Comparison of ENCODE assay signal across 10 cellular contexts in the genomic region with DNA sequence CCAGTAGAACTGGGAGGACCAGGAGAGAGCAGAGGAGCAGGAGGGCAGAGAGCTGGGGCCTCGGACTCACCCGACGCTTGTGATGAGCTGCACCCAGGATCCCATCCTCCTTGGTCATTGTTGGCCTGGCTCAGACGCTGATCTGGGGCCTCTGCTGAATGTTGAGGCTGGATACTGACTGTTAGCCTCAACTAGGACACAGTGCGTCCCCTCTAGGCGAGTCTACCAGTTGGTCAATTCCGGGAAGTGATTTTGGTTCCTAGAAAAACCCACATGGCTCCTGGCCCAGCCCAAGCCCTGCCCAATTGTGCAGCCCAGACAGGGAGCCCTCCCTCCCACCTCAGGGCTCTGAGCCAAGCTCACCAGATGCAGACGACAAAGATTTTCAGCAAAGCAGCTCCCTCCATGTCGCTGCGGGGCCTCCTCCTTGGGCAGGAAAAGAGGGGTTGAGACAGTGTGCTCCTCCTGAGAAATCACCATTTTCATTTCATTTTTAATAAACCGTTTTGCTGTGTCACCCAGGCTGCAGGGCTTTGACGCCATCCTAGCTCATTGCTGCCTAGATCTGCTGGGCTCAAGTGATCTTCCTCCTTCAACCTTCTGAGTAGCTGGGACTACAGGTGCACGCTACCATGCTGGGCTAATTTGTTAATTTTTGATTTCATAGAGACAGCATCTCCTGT. TPM values are rescaled to one million over a fixed set of nuclear protein-coding genes. Genes with fewer than 3 reads are reported as not detected.
DNase-seq lines count a peak whose midpoint lies in the region; ATAC-seq, FAIRE-seq and TF ChIP-seq lines count a peak whose summit lies in the region.
"Had no signal": no experiment of that assay in that cellular context is flagged by ENCODE, and none has a peak within 500 bp of the region (broad histone marks: within the 10 kb centered on the region; RNA-seq: fewer than 3 reads in every experiment).

A gene with protein sequence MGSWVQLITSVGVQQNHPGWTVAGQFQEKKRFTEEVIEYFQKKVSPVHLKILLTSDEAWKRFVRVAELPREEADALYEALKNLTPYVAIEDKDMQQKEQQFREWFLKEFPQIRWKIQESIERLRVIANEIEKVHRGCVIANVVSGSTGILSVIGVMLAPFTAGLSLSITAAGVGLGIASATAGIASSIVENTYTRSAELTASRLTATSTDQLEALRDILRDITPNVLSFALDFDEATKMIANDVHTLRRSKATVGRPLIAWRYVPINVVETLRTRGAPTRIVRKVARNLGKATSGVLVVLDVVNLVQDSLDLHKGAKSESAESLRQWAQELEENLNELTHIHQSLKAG (minus strand): TSS at position 180 of the 683 bp plus-strand sequence. CDS start 75 bp downstream, at position 105.

- H3K27me3 ChIP-seq in stomach: no peaks in the 10 kb centered on the region

- TF ChIP-seq CTCF in VCaP (conservative IDR thresholded peaks at IDR 0.05): no peak
- no peak for TF ChIP-seq CTCF in kidney (IDR thresholded peaks at IDR 0.05; ENCODE audit: borderline replicate concordance, extremely low read depth, insufficient read depth)
- TF ChIP-seq CTCF in stomach (IDR thresholded peaks at IDR 0.05): no peak

- H3K4me3 ChIP-seq in kidney (ENCODE audit: low read length in 2 of 2) (no peak within 1 kb of the TSS), stomach (peak within 1 kb of the TSS in 3 of 4 donors; percentile 18 to 41 (median 19))

- H3K27ac ChIP-seq in VCaP: peak within 1 kb of the TSS; percentile 98
- no peak within 1 kb of the TSS for H3K27ac ChIP-seq in kidney (ENCODE audit: low read depth in 2 of 2, low read length in 2 of 2)
- H3K27ac ChIP-seq in stomach: peak within 1 kb of the TSS; percentile 40 to 84 (median 52)

- H3K4me1 ChIP-seq in kidney (ENCODE audit: control insufficient read depth in 1 of 2, insufficient read depth in 1 of 2, low read depth in 1 of 2, low read length in 2 of 2) (peaks cover 12 to 24% of the 10 kb centered on the region in 2 donors), stomach (peaks cover 9 to 51% (median 20%) of the 10 kb centered on the region in 4 donors)

- no peak for FAIRE-seq in kidney (lab: Jason Lieb, UNC)

- intact Hi-C loops in kidney (cut with DNase I): no loop called here
- intact Hi-C loops in stomach (cut with DNase I; ENCODE audit: low total_unique reads): no loop called here

- H3K9me3 ChIP-seq in kidney (ENCODE audit: control insufficient read depth in 1 of 2, low read length in 2 of 2): no peaks in the 10 kb centered on the region
- H3K9me3 ChIP-seq in stomach: no peaks in the 10 kb centered on the region

- peak; percentile 26 for TF ChIP-seq EP300 in stomach (IDR thresholded peaks at IDR 0.05)

- no peak for TF ChIP-seq POLR2A in stomach (IDR thresholded peaks at IDR 0.05)

- WGBS in stomach, 5 donors: 35 to 36% (median 35%) methylated on average over 8 to 13 of the region's 13 CpGs

- peak; percentile 57 for DNase-seq in NCI-H1092 (lab: John Stamatoyannopoulos, UW)
- peak; percentile 91 for DNase-seq in kidney
- DNase-seq in stomach: peak; percentile 70
- no peak for DNase-seq in globus pallidus (ENCODE audit: low spot score)
- DNase-seq in NCI-H128 (lab: John Stamatoyannopoulos, UW; ENCODE audit: unreplicated experiment): no peak
- DNase-seq in NCI-H510A treated with DMSO at 0.1 percent for 48 hours (lab: John Stamatoyannopoulos, UW): no peak
- DNase-seq: NCI-H82; stimulated activated CD4-positive, alpha-beta T cell treated with anti-CD3 and anti-CD28 coated beads, Interleukin-15, amount 100 ng/mL, for 24 hours had no signal

- no peak within 1 kb of the TSS for H3K9ac ChIP-seq in kidney (ENCODE audit: low read length in 2 of 2)

- H3K36me3 ChIP-seq in kidney (ENCODE audit: control insufficient read depth in 1 of 2, insufficient read depth in 2 of 2, low read length in 2 of 2): no peaks in the 10 kb centered on the region
- no peaks in the 10 kb centered on the region for H3K36me3 ChIP-seq in stomach

- no peak for ATAC-seq in GM18520 (IDR thresholded peaks at IDR 0.05; ENCODE audit: unreplicated experiment)

RNA-seq across cellular contexts. Expression of the gene that starts here (rescaled TPM):
- total RNA-seq in kidney: 8.7 TPM
- polyA plus RNA-seq in kidney (ENCODE audit: insufficient read depth, low read depth, low replicate concordance): 6.1 TPM
- 10 to 100 TPM in 1 of 5 donors, 1 to 10 TPM in 2, not detected in 2; 1.2 to 13.2 (median 3.6) TPM for total RNA-seq in stomach
- polyA plus RNA-seq in stomach: 10 to 100 TPM in 1 of 3 donors, 1 to 10 TPM in 2; 8.2 to 12.7 (median 9.7) TPM

Comparison
In these comparisons a context has a peak if more than half of its experiments do, and no peak if none do; other contexts are left out.
1. DNase-seq: peak in NCI-H1092 (single experiment), kidney (single experiment) and stomach (single experiment); none in globus pallidus (single experiment), NCI-H128 (single experiment) and NCI-H510A treated with DMSO at 0.1 percent for 48 hours (single experiment).
2. H3K27ac ChIP-seq: peak in VCaP (single experiment) and stomach (5 of 5); none in kidney (0 of 2).
3. H3K4me3 ChIP-seq: peak in stomach (3 of 4); none in kidney (0 of 2).